Comparison of ENCODE assay signal across 16 cellular contexts in genomic region chr6:42440027-42440426, GRCh38. TPM values are rescaled to one million over a fixed set of nuclear protein-coding genes. Genes with fewer than 3 reads are reported as not detected.
DNase-seq lines count a peak whose midpoint lies in the region; ATAC-seq and TF ChIP-seq lines count a peak whose summit lies in the region.
"Had no signal": no experiment of that assay in that cellular context is flagged by ENCODE, and none has a peak within 500 bp of the region (broad histone marks: within the 10 kb centered on the region; RNA-seq: fewer than 3 reads in every experiment).

No MANE protein-coding gene starts in this region.

- H3K4me3 ChIP-seq in right atrium auricular region (no peak overlapping the region), choroid plexus epithelial cell (ENCODE audit: low read depth, low read length) (no peak overlapping the region), muscle layer of duodenum (ENCODE audit: low read depth in 1 of 2, low read length in 2 of 2) (no peak overlapping the region)
- H3K4me3 ChIP-seq: GM12878, pancreas had no signal

- H3K27ac ChIP-seq in right atrium auricular region = peak overlapping the region; percentile 62 to 72
- H3K27ac ChIP-seq in muscle layer of duodenum (ENCODE audit: low read length) = peak overlapping the region; percentile 78
- H3K27ac ChIP-seq: brain microvascular endothelial cell had no signal

- no peaks in the 10 kb centered on the region for H3K27me3 ChIP-seq in right atrium auricular region
- H3K27me3 ChIP-seq in muscle layer of duodenum (ENCODE audit: low read depth, low read length) = no peaks in the 10 kb centered on the region
- H3K27me3 ChIP-seq: brain microvascular endothelial cell, pancreas had no signal

- no peaks in the 10 kb centered on the region for H3K9me3 ChIP-seq in right atrium auricular region
- no peaks in the 10 kb centered on the region for H3K9me3 ChIP-seq in muscle layer of duodenum (ENCODE audit: control insufficient read depth in 1 of 2, low read length in 2 of 2)
- H3K9me3 ChIP-seq: pancreas had no signal

- H3K4me1 ChIP-seq in right atrium auricular region (peaks cover 0 to 27% of the 10 kb centered on the region in 2 donors), muscle layer of duodenum (ENCODE audit: control insufficient read depth in 1 of 2, insufficient read depth in 2 of 2, low read length in 2 of 2) (peaks cover 9 to 30% of the 10 kb centered on the region in 2 donors)

- ATAC-seq in Right ventricle myocardium superior (ENCODE audit: poor library complexity) (no peak), HG02610 (IDR thresholded peaks at IDR 0.05; ENCODE audit: unreplicated experiment) (no peak)
- ATAC-seq: GM12878 had no signal

- intact Hi-C loops in Right ventricle myocardium superior (cut with DNase I) = no loop called here

- H3K36me3 ChIP-seq in right atrium auricular region = no peaks in the 10 kb centered on the region
- no peaks in the 10 kb centered on the region for H3K36me3 ChIP-seq in muscle layer of duodenum (ENCODE audit: control insufficient read depth in 1 of 2, insufficient read depth in 2 of 2, low read length in 2 of 2)
- H3K36me3 ChIP-seq: brain microvascular endothelial cell, pancreas had no signal

- DNase-seq in right atrium auricular region (ENCODE audit: low spot score) (no peak), Right ventricle myocardium superior (no peak), choroid plexus epithelial cell (ENCODE audit: low read depth) (peak; percentile 53), ureter (ENCODE audit: low spot score) (peak; percentile 34), NCI-H774 (lab: John Stamatoyannopoulos, UW) (no peak)
- DNase-seq in activated CD4-positive, alpha-beta T cell treated with anti-CD3 and anti-CD28 coated beads, Interleukin-2, amount 50 U/mL, for 4 hours = no peak
- DNase-seq: activated naive CD4-positive, alpha-beta T cell treated with Interleukin-2 at 50 U/mL for 16 hours; brain microvascular endothelial cell; COR-L47; NCI-H1694 treated with DMSO at 0.1 percent for 48 hours; NCI-H510A; pancreas had no signal

- TF ChIP-seq CTCF in right atrium auricular region (IDR thresholded peaks at IDR 0.05) = no peak
- TF ChIP-seq CTCF in choroid plexus epithelial cell (conservative IDR thresholded peaks at IDR 0.05; ENCODE audit: low read depth, low read length) = no peak

RNA-seq across cellular contexts. Expression of gene TRERF1, which starts 11.7 kb away (rescaled TPM):
- total RNA-seq in right atrium auricular region (1 to 10 TPM; 1.9 to 2.5 TPM), Right ventricle myocardium superior (1.5 TPM), ureter (24.7 TPM)
- total RNA-seq: lung microvascular endothelial cell had no signal

Comparison
In these comparisons a context has a peak if more than half of its experiments do, and no peak if none do; other contexts are left out.
1. DNase-seq: peak in choroid plexus epithelial cell (single experiment) and ureter (single experiment); none in right atrium auricular region (single experiment), Right ventricle myocardium superior (single experiment), NCI-H774 (single experiment) and activated CD4-positive, alpha-beta T cell treated with anti-CD3 and anti-CD28 coated beads, Interleukin-2, amount 50 U/mL, for 4 hours (0 of 2).